8 cellular contexts compared by ENCODE assay signal in the genomic region with DNA sequence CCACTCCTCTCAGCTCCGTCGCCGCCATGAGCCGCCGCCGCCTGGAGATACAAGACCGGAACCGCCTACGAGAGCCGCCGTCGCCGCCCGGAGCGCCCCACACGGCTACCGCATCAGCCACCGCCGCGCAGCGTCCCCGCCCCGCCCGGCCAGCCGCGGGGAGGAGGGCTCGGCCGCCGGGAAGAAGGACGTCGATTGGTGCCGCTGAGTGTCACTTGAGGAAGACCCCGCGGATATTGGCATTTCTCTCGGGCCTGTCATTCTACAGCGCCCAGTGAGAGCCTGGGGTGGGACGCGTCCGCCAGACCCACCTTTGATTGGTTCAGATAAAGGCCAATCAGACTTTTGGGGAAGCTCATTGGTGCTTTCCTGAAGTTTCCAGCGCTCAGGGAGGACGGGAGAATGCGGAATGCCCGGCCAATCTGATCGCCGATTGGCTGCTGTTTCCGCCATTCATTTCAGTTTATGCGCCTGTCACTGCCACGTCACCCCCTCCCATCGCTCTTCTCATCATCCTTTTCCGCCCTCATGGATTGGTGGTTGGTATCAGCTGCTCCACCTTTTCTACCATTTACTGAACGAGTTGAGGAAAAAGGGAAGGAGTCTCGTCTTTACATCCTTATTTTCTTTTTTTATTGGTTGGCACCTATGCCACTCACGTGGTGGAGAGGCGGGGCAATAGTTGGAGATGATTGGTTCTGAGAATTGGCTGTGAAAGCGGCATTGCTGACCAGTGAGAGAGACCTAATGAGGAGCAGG. TPM values are rescaled to one million over a fixed set of nuclear protein-coding genes. Genes with fewer than 3 reads are reported as not detected.
DNase-seq lines count a peak whose midpoint lies in the region; TF ChIP-seq lines count a peak whose summit lies in the region.

A gene with protein sequence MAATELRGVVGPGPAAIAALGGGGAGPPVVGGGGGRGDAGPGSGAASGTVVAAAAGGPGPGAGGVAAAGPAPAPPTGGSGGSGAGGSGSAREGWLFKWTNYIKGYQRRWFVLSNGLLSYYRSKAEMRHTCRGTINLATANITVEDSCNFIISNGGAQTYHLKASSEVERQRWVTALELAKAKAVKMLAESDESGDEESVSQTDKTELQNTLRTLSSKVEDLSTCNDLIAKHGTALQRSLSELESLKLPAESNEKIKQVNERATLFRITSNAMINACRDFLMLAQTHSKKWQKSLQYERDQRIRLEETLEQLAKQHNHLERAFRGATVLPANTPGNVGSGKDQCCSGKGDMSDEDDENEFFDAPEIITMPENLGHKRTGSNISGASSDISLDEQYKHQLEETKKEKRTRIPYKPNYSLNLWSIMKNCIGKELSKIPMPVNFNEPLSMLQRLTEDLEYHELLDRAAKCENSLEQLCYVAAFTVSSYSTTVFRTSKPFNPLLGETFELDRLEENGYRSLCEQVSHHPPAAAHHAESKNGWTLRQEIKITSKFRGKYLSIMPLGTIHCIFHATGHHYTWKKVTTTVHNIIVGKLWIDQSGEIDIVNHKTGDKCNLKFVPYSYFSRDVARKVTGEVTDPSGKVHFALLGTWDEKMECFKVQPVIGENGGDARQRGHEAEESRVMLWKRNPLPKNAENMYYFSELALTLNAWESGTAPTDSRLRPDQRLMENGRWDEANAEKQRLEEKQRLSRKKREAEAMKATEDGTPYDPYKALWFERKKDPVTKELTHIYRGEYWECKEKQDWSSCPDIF (minus strand): TSS at position 138 of the 759 bp plus-strand sequence. CDS start 110 bp downstream, at position 28.

- 0 to 1% methylated on average over 38 to 54 of the region's 55 CpGs for WGBS in GM23248 (ENCODE audit: low coverage in 1 of 2, low lambda C conversion rate in 2 of 2, missing lambda C conversion rate in 2 of 2), 2 experiments
- 0 to 2% methylated on average over 15 to 19 of the region's 55 CpGs for WGBS in esophagus squamous epithelium, 2 donors

- peak within 1 kb of the TSS; percentile 89 for H3K9ac ChIP-seq in GM23248

- H3K4me2 ChIP-seq in DOHH2 (ENCODE audit: low read length) (peak within 1 kb of the TSS; percentile 91), GM23248 (ENCODE audit: unreplicated experiment) (peak within 1 kb of the TSS; percentile 99)

- H3K27ac Mint-ChIP-seq in activated T-helper 1 cell treated with anti-CD3 and anti-CD28 coated beads, Interleukin-12 subunit alpha, Interleukin-12 subunit beta, Interleukin-2, Interleukin-4 antibody, amounts not matched to agents 30 ng/mL and 10 ng/mL and 1 ng/mL, durations not matched to agents 14 hours and 24 hours and 36 hours = peak within 1 kb of the TSS; percentile 96

- H3F3A ChIP-seq in DOHH2 (ENCODE audit: control insufficient read depth, insufficient read depth) (no peaks in the 10 kb centered on the region), GM23248 (ENCODE audit: insufficient read depth) (peaks cover 21% of the 10 kb centered on the region)

- peaks cover 37% of the 10 kb centered on the region for H3K4me1 Mint-ChIP-seq in activated T-helper 1 cell treated with anti-CD3 and anti-CD28 coated beads, Interleukin-12 subunit alpha, Interleukin-12 subunit beta, Interleukin-2, Interleukin-4 antibody, amounts not matched to agents 30 ng/mL and 10 ng/mL and 1 ng/mL, durations not matched to agents 14 hours and 24 hours and 36 hours (ENCODE audit: low read depth)

- H3K79me2 ChIP-seq in DOHH2 (ENCODE audit: control insufficient read depth, low read length) (peaks cover 43% of the 10 kb centered on the region), GM23248 (ENCODE audit: insufficient read depth) (peaks cover 44% of the 10 kb centered on the region)

- H3K27ac ChIP-seq in DOHH2 (ENCODE audit: low read depth, low read length) (peak within 1 kb of the TSS; percentile 43), GM23248 (peak within 1 kb of the TSS; percentile 85), esophagus squamous epithelium (peak within 1 kb of the TSS; percentile 91 to 98 (median 98))

- H3K27me3 ChIP-seq in DOHH2 (ENCODE audit: control insufficient read depth, low read length) (no peaks in the 10 kb centered on the region), GM23248 (replicated peaks; ENCODE audit: insufficient read depth) (no peaks in the 10 kb centered on the region), esophagus squamous epithelium (no peaks in the 10 kb centered on the region)

- peaks cover 14% of the 10 kb centered on the region for H3K36me3 Mint-ChIP-seq in activated T-helper 1 cell treated with anti-CD3 and anti-CD28 coated beads, Interleukin-12 subunit alpha, Interleukin-12 subunit beta, Interleukin-2, Interleukin-4 antibody, amounts not matched to agents 30 ng/mL and 10 ng/mL and 1 ng/mL, durations not matched to agents 14 hours and 24 hours and 36 hours (ENCODE audit: low read depth)

- H4K20me1 ChIP-seq in DOHH2 (ENCODE audit: control insufficient read depth, insufficient read depth, low read depth, low read length) (peaks cover 22% of the 10 kb centered on the region), GM23248 (ENCODE audit: insufficient read depth) (0 out of 2 replicates have a peak, but pooled peaks cover 6% of the 10 kb centered on the region)

- intact Hi-C loops in activated T-helper 1 cell treated with anti-CD3 and anti-CD28 coated beads, Interleukin-12 subunit alpha, Interleukin-12 subunit beta, Interleukin-2, Interleukin-4 antibody, amounts not matched to agents 30 ng/mL and 10 ng/mL and 1 ng/mL, durations not matched to agents 14 hours and 24 hours and 36 hours (cut with micrococcal nuclease) = loop anchor here (1.0 to 10.0 kb wide), 9 partner anchors 53 to 1951 kb away; partner anchors contain the start of genes MRPL16, PATL1 and ZDHHC5
- intact Hi-C loops in esophagus squamous epithelium (cut with DNase I) = no loop called here

- H3K9me3 ChIP-seq in DOHH2 (ENCODE audit: control insufficient read depth, insufficient read depth, low read length) = no peaks in the 10 kb centered on the region
- H3K9me3 ChIP-seq in GM23248 (ENCODE audit: low read depth) = no peaks in the 10 kb centered on the region
- H3K9me3 ChIP-seq in esophagus squamous epithelium = no peaks in the 10 kb centered on the region

- TF ChIP-seq CTCF in DOHH2 (IDR thresholded peaks at IDR 0.05; ENCODE audit: low read depth, low read length, poor library complexity, severe bottlenecking) = no peak
- TF ChIP-seq CTCF in esophagus squamous epithelium (IDR thresholded peaks at IDR 0.05) = peak in 3 of 6 experiments; percentile 30 to 44 (median 31)

- peaks cover 40% of the 10 kb centered on the region for H3K4me1 ChIP-seq in DOHH2 (ENCODE audit: control insufficient read depth, low read length)
- H3K4me1 ChIP-seq in GM23248 (ENCODE audit: insufficient read depth) = peaks cover 31% of the 10 kb centered on the region
- H3K4me1 ChIP-seq in esophagus squamous epithelium = peaks cover 25 to 50% (median 36%) of the 10 kb centered on the region in 3 donors

- DNase-seq in GM23248 (peak; percentile 99), Kasumi-1 (lab: John Stamatoyannopoulos, UW) (peak; percentile 100), RPMI7951 (ENCODE audit: low read depth) (peak; percentile 100), esophagus squamous epithelium (lab: John Stamatoyannopoulos, UW) (peak; percentile 99), myocyte (ENCODE audit: low read depth) (peak; percentile 100)
- peak; percentile 96 for DNase-seq in activated T-helper 1 cell treated with anti-CD3 and anti-CD28 coated beads, Interleukin-12 subunit alpha, Interleukin-12 subunit beta, Interleukin-2, Interleukin-4 antibody, amounts not matched to agents 30 ng/mL and 10 ng/mL and 1 ng/mL, durations not matched to agents 14 hours and 24 hours and 36 hours (ENCODE audit: low spot score)
- peak; percentile 94 to 96 for DNase-seq in stimulated activated CD8-positive, alpha-beta memory T cell treated with anti-CD3 and anti-CD28 coated beads, Interleukin-7, amount 100 ng/mL, for 48 hours (ENCODE audit: extremely low read depth in 1 of 2, low read depth in 1 of 2)

- H3K9me2 ChIP-seq in DOHH2 (replicated peaks; ENCODE audit: control insufficient read depth, low read length) (no peaks in the 10 kb centered on the region), GM23248 (ENCODE audit: insufficient read depth) (no peaks in the 10 kb centered on the region)

- H2AFZ ChIP-seq in GM23248 = peak within 1 kb of the TSS; percentile 99

- H3K4me3 ChIP-seq in DOHH2 (ENCODE audit: low read length) (peak within 1 kb of the TSS; percentile 85), GM23248 (peak within 1 kb of the TSS; percentile 97), esophagus squamous epithelium (peak within 1 kb of the TSS; percentile 74 to 86 (median 80))

- H3K27me3 Mint-ChIP-seq in activated T-helper 1 cell treated with anti-CD3 and anti-CD28 coated beads, Interleukin-12 subunit alpha, Interleukin-12 subunit beta, Interleukin-2, Interleukin-4 antibody, amounts not matched to agents 30 ng/mL and 10 ng/mL and 1 ng/mL, durations not matched to agents 14 hours and 24 hours and 36 hours (ENCODE audit: insufficient read depth) = no peaks in the 10 kb centered on the region

- H3K4me3 Mint-ChIP-seq in activated T-helper 1 cell treated with anti-CD3 and anti-CD28 coated beads, Interleukin-12 subunit alpha, Interleukin-12 subunit beta, Interleukin-2, Interleukin-4 antibody, amounts not matched to agents 30 ng/mL and 10 ng/mL and 1 ng/mL, durations not matched to agents 14 hours and 24 hours and 36 hours = peak within 1 kb of the TSS; percentile 98

- H3K36me3 ChIP-seq in DOHH2 (ENCODE audit: control insufficient read depth, low read length) = peaks cover 33% of the 10 kb centered on the region
- H3K36me3 ChIP-seq in GM23248 (ENCODE audit: low read depth) = no peaks in the 10 kb centered on the region
- H3K36me3 ChIP-seq in esophagus squamous epithelium = no peaks in the 10 kb centered on the region

- TF ChIP-seq POLR2A in esophagus squamous epithelium (IDR thresholded peaks at IDR 0.05) = peak in 2 of 4 donors; percentile 81 to 90

- in situ Hi-C loops in GM23248 (cut with MboI) = no loop called here

- H3K9me3 Mint-ChIP-seq in activated T-helper 1 cell treated with anti-CD3 and anti-CD28 coated beads, Interleukin-12 subunit alpha, Interleukin-12 subunit beta, Interleukin-2, Interleukin-4 antibody, amounts not matched to agents 30 ng/mL and 10 ng/mL and 1 ng/mL, durations not matched to agents 14 hours and 24 hours and 36 hours = no peaks in the 10 kb centered on the region

RNA-seq across cellular contexts. Expression of the gene that starts here (rescaled TPM):
- total RNA-seq in GM23248 (2014; rRNA removed; shearing (Covaris generic)) = 17.2 and 26.4 TPM in 2 replicates
- polyA plus RNA-seq in GM23248 (2016; fragmentation: Nextera tagmentation; extraction: Ambion mirVana) = 10.7 and 12.8 TPM in 2 replicates
- 20.4 and 20.8 TPM in 2 replicates for total RNA-seq in RPMI7951 (2014; rRNA removed; shearing (Covaris generic))
- total RNA-seq in activated T-helper 1 cell treated with anti-CD3 and anti-CD28 coated beads, Interleukin-12 subunit alpha, Interleukin-12 subunit beta, Interleukin-2, Interleukin-4 antibody, amounts not matched to agents 30 ng/mL and 10 ng/mL and 1 ng/mL, durations not matched to agents 14 hours and 24 hours and 36 hours = 40.5 and 41.7 TPM in 2 replicates
- total RNA-seq in esophagus squamous epithelium (10 to 100 TPM; 19.4 to 28.8 (median 23.3) TPM), myocyte (23.1 and 28.1 TPM in 2 replicates)
- 28.0 TPM for polyA plus RNA-seq in myocyte (2012)

Comparison
In these comparisons a context has a peak if more than half of its experiments do, and no peak if none do; other contexts are left out.
1. Peak in every context shown above with its lines: DNase-seq, H3K4me3 ChIP-seq and H3K27ac ChIP-seq.
2. H3K27ac ChIP-seq: peak in every context shown above with its lines; median percentile 98 in esophagus squamous epithelium; 85 in GM23248; 43 in DOHH2.